Comparison of ENCODE assay signal across 1 cellular context in the genomic region with DNA sequence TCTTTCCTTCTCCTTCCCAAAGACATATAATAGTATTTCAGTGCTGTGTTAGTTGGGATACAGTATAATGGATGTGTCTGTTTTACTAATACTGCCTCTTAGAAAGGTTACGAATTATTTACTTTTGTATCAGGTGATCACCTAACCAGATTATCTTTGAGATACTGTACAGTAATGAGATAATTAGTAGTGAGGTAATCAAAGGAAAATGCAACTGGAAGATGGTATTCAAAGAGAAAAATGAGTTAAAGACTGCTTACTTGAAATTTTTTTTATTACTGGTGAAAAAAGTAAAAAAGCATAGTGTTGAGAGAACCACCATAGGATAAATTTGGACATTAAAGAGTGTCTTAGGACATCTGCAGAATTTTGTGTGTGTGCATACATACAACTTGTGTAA.
TF ChIP-seq lines count a peak whose summit lies in the region.

No MANE protein-coding gene starts in this region.

TF ChIP-seq in GM23338, 12 proteins besides CTCF, POLR2A, EP300 and RAD21 (continued from another document):
- TF ChIP-seq, protein P1, sequence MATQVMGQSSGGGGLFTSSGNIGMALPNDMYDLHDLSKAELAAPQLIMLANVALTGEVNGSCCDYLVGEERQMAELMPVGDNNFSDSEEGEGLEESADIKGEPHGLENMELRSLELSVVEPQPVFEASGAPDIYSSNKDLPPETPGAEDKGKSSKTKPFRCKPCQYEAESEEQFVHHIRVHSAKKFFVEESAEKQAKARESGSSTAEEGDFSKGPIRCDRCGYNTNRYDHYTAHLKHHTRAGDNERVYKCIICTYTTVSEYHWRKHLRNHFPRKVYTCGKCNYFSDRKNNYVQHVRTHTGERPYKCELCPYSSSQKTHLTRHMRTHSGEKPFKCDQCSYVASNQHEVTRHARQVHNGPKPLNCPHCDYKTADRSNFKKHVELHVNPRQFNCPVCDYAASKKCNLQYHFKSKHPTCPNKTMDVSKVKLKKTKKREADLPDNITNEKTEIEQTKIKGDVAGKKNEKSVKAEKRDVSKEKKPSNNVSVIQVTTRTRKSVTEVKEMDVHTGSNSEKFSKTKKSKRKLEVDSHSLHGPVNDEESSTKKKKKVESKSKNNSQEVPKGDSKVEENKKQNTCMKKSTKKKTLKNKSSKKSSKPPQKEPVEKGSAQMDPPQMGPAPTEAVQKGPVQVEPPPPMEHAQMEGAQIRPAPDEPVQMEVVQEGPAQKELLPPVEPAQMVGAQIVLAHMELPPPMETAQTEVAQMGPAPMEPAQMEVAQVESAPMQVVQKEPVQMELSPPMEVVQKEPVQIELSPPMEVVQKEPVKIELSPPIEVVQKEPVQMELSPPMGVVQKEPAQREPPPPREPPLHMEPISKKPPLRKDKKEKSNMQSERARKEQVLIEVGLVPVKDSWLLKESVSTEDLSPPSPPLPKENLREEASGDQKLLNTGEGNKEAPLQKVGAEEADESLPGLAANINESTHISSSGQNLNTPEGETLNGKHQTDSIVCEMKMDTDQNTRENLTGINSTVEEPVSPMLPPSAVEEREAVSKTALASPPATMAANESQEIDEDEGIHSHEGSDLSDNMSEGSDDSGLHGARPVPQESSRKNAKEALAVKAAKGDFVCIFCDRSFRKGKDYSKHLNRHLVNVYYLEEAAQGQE (IDR thresholded peaks at IDR 0.05; ENCODE audit: unreplicated experiment): no peak
- no peak for TF ChIP-seq POLR2AphosphoS5 (IDR thresholded peaks at IDR 0.05; ENCODE audit: low read depth)
- no peak for TF ChIP-seq NANOG (IDR thresholded peaks at IDR 0.05; ENCODE audit: borderline replicate concordance)
- no peak for TF ChIP-seq EZH2 (IDR thresholded peaks at IDR 0.05; ENCODE audit: low read depth, unreplicated experiment)
- TF ChIP-seq JUNB (IDR thresholded peaks at IDR 0.05; ENCODE audit: unreplicated experiment): no peak
- no peak for TF ChIP-seq CREB1 (CRISPR knock-in tag; IDR thresholded peaks at IDR 0.05; ENCODE audit: low read depth)
- TF ChIP-seq ZNF114 (CRISPR knock-in tag; IDR thresholded peaks at IDR 0.05): no peak
